In genomic region chr2:29902356-29902755, GRCh38 we compare ENCODE assay signal across 2 cellular contexts.
A peak's percentile ranks its signal among the peaks of the same experiment; 100 is the strongest.
TF ChIP-seq lines count a peak whose summit lies in the region.

No MANE protein-coding gene starts in this region.

TF ChIP-seq in SK-N-SH, 30 proteins besides CTCF, POLR2A, EP300 and RAD21:
- TF ChIP-seq REST (IDR thresholded peaks at IDR 0.05; ENCODE audit: low read depth, low read length) (peak; percentile 85), POLR2AphosphoS5 (IDR thresholded peaks at IDR 0.05; ENCODE audit: low read depth, low read length) (no peak)
TF ChIP-seq in SK-N-SH: peak in this region for 1.

TF ChIP-seq in SK-N-SH treated with all-trans-retinoic acid at 6 μM for 48 hours, 23 proteins besides CTCF, POLR2A, EP300 and RAD21 (continued from another document):
- TF ChIP-seq TSHZ2 (CRISPR knock-in tag; IDR thresholded peaks at IDR 0.05) (no peak), PATZ1 (CRISPR knock-in tag; IDR thresholded peaks at IDR 0.05; ENCODE audit: borderline replicate concordance) (no peak), ISL1 (CRISPR knock-in tag; IDR thresholded peaks at IDR 0.05) (no peak), SNAI2 (CRISPR knock-in tag; IDR thresholded peaks at IDR 0.05) (no peak), ARNTL (CRISPR knock-in tag; IDR thresholded peaks at IDR 0.05; ENCODE audit: borderline replicate concordance, low read depth) (no peak), ZFP30 (CRISPR knock-in tag; IDR thresholded peaks at IDR 0.05) (no peak), POU6F1 (CRISPR knock-in tag; IDR thresholded peaks at IDR 0.05; ENCODE audit: borderline replicate concordance, low read depth) (no peak), TCF4 (CRISPR knock-in tag; IDR thresholded peaks at IDR 0.05; ENCODE audit: borderline replicate concordance) (no peak), ESRRG (CRISPR knock-in tag; IDR thresholded peaks at IDR 0.05) (no peak), RARB (CRISPR knock-in tag; IDR thresholded peaks at IDR 0.05) (no peak)
